In genomic region chr4:138992676-138993075, GRCh38 we compare ENCODE assay signal across 18 cellular contexts. TPM values are rescaled to one million over a fixed set of nuclear protein-coding genes. Genes with fewer than 3 reads are reported as not detected.
DNase-seq lines count a peak whose midpoint lies in the region; ATAC-seq, FAIRE-seq and TF ChIP-seq lines count a peak whose summit lies in the region.
"Had no signal": no experiment of that assay in that cellular context is flagged by ENCODE, and none has a peak within 500 bp of the region (broad histone marks: within the 10 kb centered on the region; RNA-seq: fewer than 3 reads in every experiment).

No MANE protein-coding gene starts in this region.

- H3K4me3 Mint-ChIP-seq in astrocyte (ENCODE audit: unreplicated experiment) (no peak overlapping the region), naive B cell (peak overlapping the region in 3 of 8 donors; percentile 12 to 64 (median 56))
- H3K4me3 Mint-ChIP-seq: CD14-positive monocyte; CD8-positive, alpha-beta T cell had no signal

- no peak overlapping the region for H3K4me3 ChIP-seq in astrocyte (ENCODE audit: insufficient read depth, low read depth, low read length)
- H3K4me3 ChIP-seq in PC-9, result no peak overlapping the region
- H3K4me3 ChIP-seq in osteoblast (ENCODE audit: insufficient read depth, low read length), result no peak overlapping the region
- H3K4me3 ChIP-seq: A549, GM23248, K562 had no signal

- H3K4me1 Mint-ChIP-seq in astrocyte (ENCODE audit: low read depth, unreplicated experiment) (no peaks in the 10 kb centered on the region), naive B cell (peaks cover 8 to 14% (median 13%) of the 10 kb centered on the region in 3 donors)

- H2AFZ ChIP-seq in astrocyte (ENCODE audit: low read depth, low read length) (no peak overlapping the region), PC-9 (no peak overlapping the region), osteoblast (ENCODE audit: low read length) (no peak overlapping the region)
- H2AFZ ChIP-seq: GM23248 had no signal

- POLR2A ChIA-PET in PC-9 (lab: Charles Lee; ENCODE audit: unreplicated experiment), result no interaction called here

- H3K4me2 ChIP-seq in astrocyte (ENCODE audit: low read length), result no peak overlapping the region
- H3K4me2 ChIP-seq in PC-9, result no peak overlapping the region
- H3K4me2 ChIP-seq in osteoblast (ENCODE audit: insufficient read depth, low read length), result no peak overlapping the region
- H3K4me2 ChIP-seq: A549 had no signal

- no peaks in the 10 kb centered on the region for H3K36me3 Mint-ChIP-seq in astrocyte (ENCODE audit: low read depth, unreplicated experiment)
- H3K36me3 Mint-ChIP-seq in naive B cell, result no peaks in the 10 kb centered on the region
- H3K36me3 Mint-ChIP-seq: CD14-positive monocyte; CD8-positive, alpha-beta T cell had no signal

- no TSS peak for BruUV-seq in PC-9 (replicated peaks; lab: Mats Ljungman, UMichigan)

- H4K20me1 ChIP-seq in astrocyte (ENCODE audit: insufficient read depth, low read length) (no peaks in the 10 kb centered on the region), PC-9 (ENCODE audit: insufficient read depth) (no peaks in the 10 kb centered on the region), osteoblast (ENCODE audit: insufficient read depth, low read length) (no peaks in the 10 kb centered on the region)

- no peak overlapping the region for H3K27ac Mint-ChIP-seq in astrocyte (ENCODE audit: unreplicated experiment)
- peak overlapping the region; percentile 7 to 82 (median 56) for H3K27ac Mint-ChIP-seq in naive B cell
- H3K27ac Mint-ChIP-seq: CD8-positive, alpha-beta T cell had no signal

- H3K9ac ChIP-seq in astrocyte (ENCODE audit: low read length), result no peak overlapping the region
- H3K9ac ChIP-seq: GM23248 had no signal

- H3K36me3 ChIP-seq in astrocyte (ENCODE audit: insufficient read depth, low read length) (no peaks in the 10 kb centered on the region), PC-9 (ENCODE audit: low read depth) (no peaks in the 10 kb centered on the region), osteoblast (ENCODE audit: insufficient read depth, low read length) (no peaks in the 10 kb centered on the region)

- intact Hi-C loops in PC-9 (cut with micrococcal nuclease; ENCODE audit: unreplicated experiment), result no loop called here

- H3K9me3 Mint-ChIP-seq in astrocyte (ENCODE audit: unreplicated experiment) (no peaks in the 10 kb centered on the region), naive B cell (no peaks in the 10 kb centered on the region)
- H3K9me3 Mint-ChIP-seq: CD8-positive, alpha-beta T cell had no signal

- H3K9me3 ChIP-seq in astrocyte (ENCODE audit: insufficient read depth, low read depth, low read length) (no peaks in the 10 kb centered on the region), PC-9 (ENCODE audit: insufficient read depth, low read depth) (no peaks in the 10 kb centered on the region), osteoblast (ENCODE audit: low read depth, low read length) (no peaks in the 10 kb centered on the region)
- H3K9me3 ChIP-seq: A549 had no signal

- no peaks in the 10 kb centered on the region for H3F3A ChIP-seq in PC-9 (ENCODE audit: insufficient read depth, low read depth)

- FAIRE-seq in astrocyte (lab: Jason Lieb, UNC), result peak; percentile 49
- FAIRE-seq: A549, D721Med, GM12891, GM19239, K562 had no signal

- ATAC-seq in GM18868 (IDR thresholded peaks at IDR 0.05; ENCODE audit: unreplicated experiment), result peak; percentile 58
- ATAC-seq in GM21619 (IDR thresholded peaks at IDR 0.05; ENCODE audit: unreplicated experiment), result peak; percentile 58
- peak; percentile 99 to 100 for ATAC-seq in naive B cell (ENCODE audit: low read depth in 2 of 2)
- ATAC-seq: A549; CD8-positive, alpha-beta T cell; K562 had no signal

- no peaks in the 10 kb centered on the region for H3K9me2 ChIP-seq in PC-9 (ENCODE audit: insufficient read depth)

- H3K4me1 ChIP-seq in astrocyte (ENCODE audit: insufficient read depth, low read length), result no peaks in the 10 kb centered on the region
- H3K4me1 ChIP-seq in PC-9 (replicated peaks; ENCODE audit: insufficient read depth), result no peaks in the 10 kb centered on the region
- no peaks in the 10 kb centered on the region for H3K4me1 ChIP-seq in osteoblast (ENCODE audit: insufficient read depth, low read length)
- H3K4me1 ChIP-seq: A549 had no signal

- DNase-seq in astrocyte (ENCODE audit: low read depth) (no peak), naive B cell (peak; percentile 41), NCI-H187 treated with DMSO at 0.1 percent for 48 hours (lab: John Stamatoyannopoulos, UW) (no peak), PC-9 (no peak), osteoblast (ENCODE audit: insufficient read length, low spot score, missing footprints) (no peak)
- no peak for DNase-seq in effector CD8-positive, alpha-beta T cell (lab: John Stamatoyannopoulos, UW)
- DNase-seq: CD8-positive, alpha-beta T cell; COR-L47; GM23248; H7 had no signal

- H3K27me3 ChIP-seq in astrocyte (ENCODE audit: insufficient read depth, low read length) (no peaks in the 10 kb centered on the region), PC-9 (ENCODE audit: insufficient read depth, low read depth) (no peaks in the 10 kb centered on the region), osteoblast (ENCODE audit: insufficient read depth, low read length) (no peaks in the 10 kb centered on the region)

- CTCF ChIA-PET in PC-9 (lab: Charles Lee), result no interaction called here

- H3K79me2 ChIP-seq in astrocyte (ENCODE audit: insufficient read depth, low read length), result no peaks in the 10 kb centered on the region
- H3K79me2 ChIP-seq in PC-9 (ENCODE audit: low read depth), result no peaks in the 10 kb centered on the region
- no peaks in the 10 kb centered on the region for H3K79me2 ChIP-seq in osteoblast (ENCODE audit: insufficient read depth, low read length)

- H3K27me3 Mint-ChIP-seq in astrocyte (ENCODE audit: low read depth, unreplicated experiment), result peaks cover 2% of the 10 kb centered on the region
- H3K27me3 Mint-ChIP-seq in naive B cell, result no peaks in the 10 kb centered on the region

- TF ChIP-seq CTCF in astrocyte (IDR thresholded peaks at IDR 0.05; ENCODE audit: insufficient read depth, low read depth, low read length) (no peak), PC-9 (conservative IDR thresholded peaks at IDR 0.05) (no peak), osteoblast (IDR thresholded peaks at IDR 0.05; ENCODE audit: extremely low read depth, low read depth, low read length) (no peak)

- H3K27ac ChIP-seq in astrocyte (ENCODE audit: low read depth, low read length), result no peak overlapping the region
- no peak overlapping the region for H3K27ac ChIP-seq in PC-9
- no peak overlapping the region for H3K27ac ChIP-seq in osteoblast (ENCODE audit: low read depth, low read length)
- H3K27ac ChIP-seq: A549, GM23248 had no signal

RNA-seq across cellular contexts. Expression of gene NOCT, which starts 22.9 kb away (rescaled TPM):
- total RNA-seq in astrocyte (73.5 and 73.6 TPM in 2 replicates), PC-9 (2021) (4.5 and 6.8 TPM in 2 replicates), osteoblast (15.9 and 18.1 TPM in 2 replicates)
- polyA plus RNA-seq in naive B cell (ENCODE audit: low read depth in 6 of 6), result 1 to 10 TPM in 3 of 6 donors, under 1 TPM in 2, not detected in 1; 0.41 to 4.3 (median 1.3) TPM
